In the genomic region with DNA sequence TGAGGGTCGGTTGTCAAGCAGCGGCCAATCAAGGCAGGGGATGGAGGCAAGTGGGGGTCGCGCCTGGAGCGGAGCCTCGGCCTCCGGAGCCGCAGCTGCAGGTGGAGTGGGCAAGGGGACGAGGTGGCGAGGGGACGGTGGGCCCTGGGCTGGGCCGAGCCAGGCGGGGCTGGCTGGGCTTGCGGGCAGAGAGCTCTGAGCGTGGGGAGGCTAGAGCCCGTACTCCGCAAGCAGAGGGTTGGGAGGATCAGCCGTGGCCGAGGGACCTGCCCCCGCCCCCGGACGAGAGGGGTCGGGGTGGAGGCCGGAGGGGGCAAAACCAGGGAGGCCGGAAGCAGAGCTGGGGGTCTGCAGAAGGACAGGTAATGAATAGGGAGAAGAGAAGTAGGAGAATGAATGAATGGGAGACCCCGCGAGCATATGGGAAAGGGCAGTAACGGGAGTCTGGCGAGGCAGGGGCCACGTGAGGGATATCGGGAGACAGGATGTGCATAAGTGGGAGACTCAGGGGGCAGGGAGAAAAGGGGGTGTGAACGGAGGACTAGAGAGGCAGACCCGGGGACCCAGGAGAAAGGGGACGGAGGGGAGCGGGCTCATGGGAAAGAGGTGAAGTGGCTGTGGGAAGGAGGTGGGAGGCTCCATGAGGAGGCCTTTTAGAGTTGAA, we compare ENCODE assay signal across 8 cellular contexts. TPM values are rescaled to one million over a fixed set of nuclear protein-coding genes. Genes with fewer than 3 reads are reported as not detected.
DNase-seq lines count a peak whose midpoint lies in the region; ATAC-seq and TF ChIP-seq lines count a peak whose summit lies in the region.

A gene with protein sequence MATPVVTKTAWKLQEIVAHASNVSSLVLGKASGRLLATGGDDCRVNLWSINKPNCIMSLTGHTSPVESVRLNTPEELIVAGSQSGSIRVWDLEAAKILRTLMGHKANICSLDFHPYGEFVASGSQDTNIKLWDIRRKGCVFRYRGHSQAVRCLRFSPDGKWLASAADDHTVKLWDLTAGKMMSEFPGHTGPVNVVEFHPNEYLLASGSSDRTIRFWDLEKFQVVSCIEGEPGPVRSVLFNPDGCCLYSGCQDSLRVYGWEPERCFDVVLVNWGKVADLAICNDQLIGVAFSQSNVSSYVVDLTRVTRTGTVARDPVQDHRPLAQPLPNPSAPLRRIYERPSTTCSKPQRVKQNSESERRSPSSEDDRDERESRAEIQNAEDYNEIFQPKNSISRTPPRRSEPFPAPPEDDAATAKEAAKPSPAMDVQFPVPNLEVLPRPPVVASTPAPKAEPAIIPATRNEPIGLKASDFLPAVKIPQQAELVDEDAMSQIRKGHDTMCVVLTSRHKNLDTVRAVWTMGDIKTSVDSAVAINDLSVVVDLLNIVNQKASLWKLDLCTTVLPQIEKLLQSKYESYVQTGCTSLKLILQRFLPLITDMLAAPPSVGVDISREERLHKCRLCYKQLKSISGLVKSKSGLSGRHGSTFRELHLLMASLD (plus strand): TSS at position 16 of the 664 bp plus-strand sequence. CDS start 1,474 bp downstream, outside the sequence.

- H3K27me3 Mint-ChIP-seq in activated CD8-positive, alpha-beta memory T cell treated with anti-CD3 and anti-CD28 coated beads, Interleukin-2, amount 10 ng/mL, durations not matched to agents 7 days and 5 days: no peaks in the 10 kb centered on the region

- peaks cover 32% of the 10 kb centered on the region for H3K4me1 Mint-ChIP-seq in activated CD8-positive, alpha-beta memory T cell treated with anti-CD3 and anti-CD28 coated beads, Interleukin-2, amount 10 ng/mL, durations not matched to agents 7 days and 5 days

- H3K27ac ChIP-seq in OCI-LY7 (ENCODE audit: low read depth, low read length, poor library complexity, severe bottlenecking): peak within 1 kb of the TSS; percentile 23
- H3K27ac ChIP-seq in duodenal mucosa (ENCODE audit: low read depth, low read length): peak within 1 kb of the TSS; percentile 77
- H3K27ac ChIP-seq in mucosa of rectum (ENCODE audit: low read depth in 2 of 2, low read length in 2 of 2): peak within 1 kb of the TSS; percentile 76 to 85

- H3K4me1 ChIP-seq in OCI-LY7 (ENCODE audit: insufficient read depth, low read length, poor library complexity, severe bottlenecking) (peaks cover 16% of the 10 kb centered on the region), duodenal mucosa (ENCODE audit: control insufficient read depth in 1 of 2, insufficient read depth in 2 of 2, low read length in 2 of 2) (peaks cover 21 to 23% of the 10 kb centered on the region in 2 donors), mucosa of rectum (ENCODE audit: control insufficient read depth in 2 of 2, insufficient read depth in 2 of 2, low read length in 2 of 2) (peaks cover 16 to 22% of the 10 kb centered on the region in 2 donors)

- ATAC-seq in activated CD8-positive, alpha-beta memory T cell treated with anti-CD3 and anti-CD28 coated beads, Interleukin-2, amount 10 ng/mL, durations not matched to agents 7 days and 5 days: no peak

- H3K79me2 ChIP-seq in OCI-LY7 (ENCODE audit: insufficient read depth, low read depth, low read length): no peaks in the 10 kb centered on the region

- H3K4me3 Mint-ChIP-seq in activated CD8-positive, alpha-beta memory T cell treated with anti-CD3 and anti-CD28 coated beads, Interleukin-2, amount 10 ng/mL, durations not matched to agents 7 days and 5 days: peak within 1 kb of the TSS; percentile 92

- no peaks in the 10 kb centered on the region for H3K9me2 ChIP-seq in OCI-LY7 (ENCODE audit: insufficient read depth, low read length)

- H3K9me3 Mint-ChIP-seq in activated CD8-positive, alpha-beta memory T cell treated with anti-CD3 and anti-CD28 coated beads, Interleukin-2, amount 10 ng/mL, durations not matched to agents 7 days and 5 days (ENCODE audit: low read depth): peaks cover 10% of the 10 kb centered on the region

- peak within 1 kb of the TSS; percentile 95 for H2AFZ ChIP-seq in OCI-LY7 (ENCODE audit: low read length)

- no peak for DNase-seq in activated CD8-positive, alpha-beta memory T cell treated with anti-CD3 and anti-CD28 coated beads, Interleukin-2, amount 10 ng/mL, durations not matched to agents 7 days and 5 days
- no peak for DNase-seq in activated CD8-positive, alpha-beta memory T cell treated with anti-CD3 and anti-CD28 coated beads, Interleukin-2, amount 50 U/mL, for 48 hours
- DNase-seq in OCI-LY7 (ENCODE audit: low spot score) (no peak), HK-2 (ENCODE audit: unreplicated experiment) (no peak), activated gamma-delta T cell (lab: John Stamatoyannopoulos, UW) (no peak), GDM1 (lab: John Stamatoyannopoulos, UW) (no peak)

- peaks cover 9% of the 10 kb centered on the region; the same call in 1 of the 2 replicates for H3K36me3 ChIP-seq in OCI-LY7 (ENCODE audit: insufficient read depth, low read length)
- peaks cover 0 to 1% of the 10 kb centered on the region in 2 donors for H3K36me3 ChIP-seq in duodenal mucosa (ENCODE audit: control insufficient read depth in 1 of 2, insufficient read depth in 2 of 2, low read length in 2 of 2)
- H3K36me3 ChIP-seq in mucosa of rectum (ENCODE audit: control insufficient read depth in 2 of 2, insufficient read depth in 2 of 2, low read length in 2 of 2): no peaks in the 10 kb centered on the region

- POLR2A ChIA-PET in OCI-LY7 (lab: Charles Lee): interaction anchor here (0.7 to 2.0 kb wide), 3 partner anchors 10 to 91 kb away, joined by 3 to 5 read pairs (median 3); no protein-coding TSS in a partner anchor

- BruUV-seq in OCI-LY7 (replicated peaks; lab: Mats Ljungman, UMichigan): no TSS peak

- no peaks in the 10 kb centered on the region for H4K20me1 ChIP-seq in OCI-LY7 (ENCODE audit: insufficient read depth, low read length)

- CTCF ChIA-PET in activated CD8-positive, alpha-beta memory T cell treated with anti-CD3 and anti-CD28 coated beads, Interleukin-2, amount 10 ng/mL, durations not matched to agents 7 days and 5 days (lab: Charles Lee): interaction anchor here (0.7 to 3.8 kb wide), 19 partner anchors 10 to 362 kb away, joined by 3 to 37 read pairs (median 4); a partner anchor contains a TSS
- CTCF ChIA-PET in OCI-LY7 (lab: Charles Lee; ENCODE audit: unreplicated experiment): interaction anchor here (0.8 kb wide), 1 partner anchor 31 kb away, joined by 3 read pairs; no protein-coding TSS in a partner anchor

- H3K4me2 ChIP-seq in OCI-LY7 (ENCODE audit: low read length): peak within 1 kb of the TSS; percentile 93

- H3K9ac ChIP-seq in duodenal mucosa (ENCODE audit: low read depth in 1 of 2, low read length in 2 of 2) (peak within 1 kb of the TSS; percentile 77 to 88), mucosa of rectum (ENCODE audit: low read depth in 1 of 2, low read length in 2 of 2) (peak within 1 kb of the TSS; percentile 93 to 96)

- H3K27ac Mint-ChIP-seq in activated CD8-positive, alpha-beta memory T cell treated with anti-CD3 and anti-CD28 coated beads, Interleukin-2, amount 10 ng/mL, durations not matched to agents 7 days and 5 days: peak within 1 kb of the TSS; percentile 92

- no peak for TF ChIP-seq CTCF in OCI-LY7 (conservative IDR thresholded peaks at IDR 0.05; ENCODE audit: low read length)

- H3K27me3 ChIP-seq in duodenal mucosa (ENCODE audit: control insufficient read depth in 1 of 2, insufficient read depth in 2 of 2, low read length in 2 of 2): no peaks in the 10 kb centered on the region
- no peaks in the 10 kb centered on the region for H3K27me3 ChIP-seq in mucosa of rectum (ENCODE audit: control insufficient read depth in 2 of 2, insufficient read depth in 2 of 2, low read length in 2 of 2)

- no peaks in the 10 kb centered on the region for H3K9me3 ChIP-seq in OCI-LY7 (ENCODE audit: low read length)
- no peaks in the 10 kb centered on the region for H3K9me3 ChIP-seq in duodenal mucosa (ENCODE audit: control insufficient read depth in 1 of 2, low read length in 2 of 2)
- H3K9me3 ChIP-seq in mucosa of rectum (ENCODE audit: control insufficient read depth in 2 of 2, low read length in 2 of 2): no peaks in the 10 kb centered on the region

- intact Hi-C loops in OCI-LY7 (cut with micrococcal nuclease; ENCODE audit: unreplicated experiment): loop anchor here (2.0 kb wide), 2 partner anchors 265 to 289 kb away; a partner anchor contains a TSS

- H3K36me3 Mint-ChIP-seq in activated CD8-positive, alpha-beta memory T cell treated with anti-CD3 and anti-CD28 coated beads, Interleukin-2, amount 10 ng/mL, durations not matched to agents 7 days and 5 days: peaks cover 12% of the 10 kb centered on the region

- H3K4me3 ChIP-seq in OCI-LY7 (ENCODE audit: low read depth, low read length, poor library complexity, severe bottlenecking) (peak within 1 kb of the TSS; percentile 86), duodenal mucosa (ENCODE audit: low read depth in 1 of 2, low read length in 2 of 2) (peak within 1 kb of the TSS; percentile 85 to 98), mucosa of rectum (ENCODE audit: low read length in 2 of 2) (peak within 1 kb of the TSS; percentile 94 to 99)

RNA-seq across cellular contexts. Expression of the gene that starts here (rescaled TPM):
- total RNA-seq in activated CD8-positive, alpha-beta memory T cell treated with anti-CD3 and anti-CD28 coated beads, Interleukin-2, amount 10 ng/mL, durations not matched to agents 7 days and 5 days: 10 to 100 TPM; 41.6 to 43.9 TPM
- total RNA-seq in OCI-LY7 (2014; rRNA removed; shearing (Covaris generic)): 25.8 and 37.4 TPM in 2 replicates
- total RNA-seq in OCI-LY7 (2022): 43.0 and 43.5 TPM in 2 replicates

Comparison
In these comparisons a context has a peak if more than half of its experiments do, and no peak if none do; other contexts are left out.
1. H3K27ac ChIP-seq: peak in every context shown above with its lines; median percentile 80 in mucosa of rectum; 77 in duodenal mucosa; 23 in OCI-LY7.